In genomic region chr6:10759884-10760329, GRCh38 we compare ENCODE assay signal across 10 cellular contexts. TPM values are rescaled to one million over a fixed set of nuclear protein-coding genes. Genes with fewer than 3 reads are reported as not detected.
DNase-seq lines count a peak whose midpoint lies in the region; ATAC-seq and TF ChIP-seq lines count a peak whose summit lies in the region.
"Had no signal": no experiment of that assay in that cellular context is flagged by ENCODE, and none has a peak within 500 bp of the region (broad histone marks: within the 10 kb centered on the region; RNA-seq: fewer than 3 reads in every experiment).

No MANE protein-coding gene starts in this region.

- no peaks in the 10 kb centered on the region for H3K9me3 ChIP-seq in Caco-2
- no peaks in the 10 kb centered on the region for H3K9me3 ChIP-seq in left lung

- peaks cover 4% of the 10 kb centered on the region; the same call in 1 of the 2 replicates for H3K4me1 ChIP-seq in Caco-2
- peaks cover 0 to 6% of the 10 kb centered on the region in 2 donors for H3K4me1 ChIP-seq in left lung

- TF ChIP-seq CTCF in Caco-2 (IDR thresholded peaks at IDR 0.05; ENCODE audit: insufficient read depth in 1 of 2, low read depth in 1 of 2, low read length in 1 of 2, severe bottlenecking in 1 of 2, unreplicated experiment in 1 of 2) (no peak), brain microvascular endothelial cell (IDR thresholded peaks at IDR 0.05; ENCODE audit: low read depth, low read length, missing control alignments) (no peak), left lung (IDR thresholded peaks at IDR 0.05) (no peak)

- H3K4me3 ChIP-seq in Caco-2 (ENCODE audit: low read depth, low read length) (no peak overlapping the region), brain microvascular endothelial cell (ENCODE audit: low read depth, low read length) (no peak overlapping the region), left lung (no peak overlapping the region)

- no peaks in the 10 kb centered on the region for H3K9me3 Mint-ChIP-seq in Caco-2 (ENCODE audit: unreplicated experiment)
- H3K9me3 Mint-ChIP-seq: naive thymus-derived CD4-positive, alpha-beta T cell had no signal

- in situ Hi-C loops in brain microvascular endothelial cell (cut with HindIII; ENCODE audit: low pct_ligation_motif_present, low sequenced_read_pairs), result no loop called here

- no peaks in the 10 kb centered on the region for H3K27me3 Mint-ChIP-seq in Caco-2 (ENCODE audit: insufficient read depth, unreplicated experiment)
- H3K27me3 Mint-ChIP-seq: naive thymus-derived CD4-positive, alpha-beta T cell had no signal

- intact Hi-C loops in Caco-2 (cut with micrococcal nuclease; ENCODE audit: unreplicated experiment) (loop anchor here (1.0 to 2.0 kb wide), 3 partner anchors 38 to 250 kb away; no protein-coding TSS in a partner anchor), left lung (cut with DNase I) (no loop called here)

- peaks cover 2% of the 10 kb centered on the region for H3K36me3 ChIP-seq in Caco-2 (ENCODE audit: control insufficient read depth, insufficient read depth, low read length)
- peaks cover 5% of the 10 kb centered on the region for H3K36me3 ChIP-seq in brain microvascular endothelial cell (replicated peaks)
- H3K36me3 ChIP-seq in left lung, result peaks cover 0 to 38% of the 10 kb centered on the region in 2 donors

- POLR2A ChIA-PET in Caco-2 (lab: Charles Lee), result interaction anchor here (0.6 kb wide), 3 partner anchors 13 to 65 kb away, joined by 3 to 10 read pairs (median 3); partner anchors contain the start of genes C6orf52, PAK1IP1, TMEM14B and TMEM14C

- H3K36me3 Mint-ChIP-seq in Caco-2 (ENCODE audit: insufficient read depth, unreplicated experiment), result peaks cover 62% of the 10 kb centered on the region

- CTCF ChIA-PET in Caco-2 (lab: Charles Lee), result interaction anchor here (0.6 kb wide), 3 partner anchors 12 to 281 kb away, joined by 3 to 5 read pairs (median 3); partner anchors contain the start of gene TMEM14B

- no peak overlapping the region for H3K4me3 Mint-ChIP-seq in Caco-2 (ENCODE audit: unreplicated experiment)
- H3K4me3 Mint-ChIP-seq: naive thymus-derived CD4-positive, alpha-beta T cell had no signal

- peak; percentile 81 for ATAC-seq in left lung
- no peak for ATAC-seq in HG03175 (IDR thresholded peaks at IDR 0.05; ENCODE audit: unreplicated experiment)
- no peak for ATAC-seq in GM21529 (IDR thresholded peaks at IDR 0.05; ENCODE audit: unreplicated experiment)

- H3K27me3 ChIP-seq in Caco-2 (replicated peaks; ENCODE audit: control insufficient read depth, insufficient read depth, low read length) (no peaks in the 10 kb centered on the region), brain microvascular endothelial cell (replicated peaks) (no peaks in the 10 kb centered on the region), left lung (no peaks in the 10 kb centered on the region)

- peak overlapping the region; percentile 70 for H3K27ac Mint-ChIP-seq in Caco-2 (ENCODE audit: unreplicated experiment)

- no TSS peak for BruUV-seq in Caco-2 (replicated peaks; lab: Mats Ljungman, UMichigan)

- DNase-seq in Caco-2 (no peak), HT1080 (ENCODE audit: low read depth) (peak; percentile 93), brain microvascular endothelial cell (peak; percentile 63), left lung (peak in 1 of 2 donors; percentile 34), COR-L47 (lab: John Stamatoyannopoulos, UW) (no peak), ureter (ENCODE audit: low spot score) (no peak)
- DNase-seq: NCI-H1436 treated with DMSO at 0.1 percent for 48 hours had no signal

- peaks cover 6% of the 10 kb centered on the region for H3K4me1 Mint-ChIP-seq in Caco-2 (ENCODE audit: low read depth, unreplicated experiment)

- peak overlapping the region; percentile 41 for H3K27ac ChIP-seq in brain microvascular endothelial cell
- H3K27ac ChIP-seq in left lung, result peak overlapping the region in 1 of 2 donors; percentile 35

RNA-seq across cellular contexts. Expression of gene TMEM14B, which starts 12.3 kb away (rescaled TPM):
- 104 and 105 TPM in 2 replicates for total RNA-seq in Caco-2 (2022)
- 120 and 122 TPM in 2 replicates for total RNA-seq in HT1080 (2014; rRNA removed; shearing (Covaris generic))
- polyA plus RNA-seq in HT1080 (2015; cell fraction: cytosol; rRNA removed), result 183 and 194 TPM in 2 replicates
- polyA plus RNA-seq in HT1080 (2015; cell fraction: nucleus; rRNA removed), result 62.6 and 63.2 TPM in 2 replicates
- total RNA-seq in left lung, result 10 to 100 TPM; 71.1 to 74.8 TPM
- total RNA-seq in ureter, result 83.3 TPM

RNA-seq across cellular contexts. Expression of gene TMEM14C, which starts 37.0 kb away (rescaled TPM):
- total RNA-seq in Caco-2 (2022), result 116 and 134 TPM in 2 replicates
- 137 and 140 TPM in 2 replicates for total RNA-seq in HT1080 (2014; rRNA removed; shearing (Covaris generic))
- polyA plus RNA-seq in HT1080 (2015; cell fraction: cytosol; rRNA removed), result 240 and 261 TPM in 2 replicates
- polyA plus RNA-seq in HT1080 (2015; cell fraction: nucleus; rRNA removed), result 115 and 128 TPM in 2 replicates
- 10 to 100 TPM; 81.8 to 99.5 TPM for total RNA-seq in left lung
- total RNA-seq in ureter, result 85.5 TPM

Comparison
In these comparisons a context has a peak if more than half of its experiments do, and no peak if none do; other contexts are left out.
1. DNase-seq: peak in HT1080 (single experiment) and brain microvascular endothelial cell (single experiment); none in Caco-2 (0 of 2), COR-L47 (single experiment) and ureter (single experiment).